In the genomic region with DNA sequence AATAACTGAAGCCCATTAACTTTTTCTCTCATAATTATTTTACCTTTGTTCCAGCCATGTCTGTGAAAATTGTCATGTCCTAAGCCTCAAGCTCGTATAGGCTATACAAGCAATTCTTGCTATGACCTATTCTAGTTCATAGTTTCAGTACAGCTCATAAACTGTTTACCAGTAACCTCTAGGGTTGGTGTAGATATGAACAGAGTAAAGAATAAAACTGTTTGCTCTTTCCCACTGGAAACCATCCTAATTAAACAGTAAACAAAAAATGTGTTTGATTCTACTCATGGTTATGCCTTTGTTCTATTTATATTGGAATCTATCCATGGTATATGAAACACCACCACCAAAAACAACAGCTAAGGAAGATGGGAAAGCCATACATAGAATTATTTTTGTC, we compare ENCODE assay signal across 14 cellular contexts.
"Had no signal": no experiment of that assay in that cellular context is flagged by ENCODE, and none has a peak within 500 bp of the region (broad histone marks: within the 10 kb centered on the region; RNA-seq: fewer than 3 reads in every experiment).

No MANE protein-coding gene starts in this region.

- H3K9me3 ChIP-seq: upper lobe of right lung had no signal

- H3K4me3 Mint-ChIP-seq: activated CD4-positive, alpha-beta T cell treated with anti-CD3 and anti-CD28 coated beads, Interleukin-2, amount 10 ng/mL, durations not matched to agents 7 days and 5 days; activated CD8-positive, alpha-beta T cell treated with anti-CD3 and anti-CD28 coated beads, Interleukin-2, amount 10 ng/mL, durations not matched to agents 7 days and 5 days; activated naive CD8-positive, alpha-beta T cell treated with anti-CD3 and anti-CD28 coated beads, Interleukin-2, amount 10 ng/mL, durations not matched to agents 7 days and 5 days; activated T-cell treated with anti-CD3 and anti-CD28 coated beads, Interleukin-2, amount 50 U/mL, for 24 hours had no signal

- H3K4me3 ChIP-seq: dorsolateral prefrontal cortex, upper lobe of right lung had no signal

- H3K27me3 Mint-ChIP-seq: activated CD4-positive, alpha-beta T cell treated with anti-CD3 and anti-CD28 coated beads, Interleukin-2, amount 10 ng/mL, durations not matched to agents 7 days and 5 days; activated naive CD8-positive, alpha-beta T cell treated with anti-CD3 and anti-CD28 coated beads, Interleukin-2, amount 10 ng/mL, durations not matched to agents 7 days and 5 days; activated T-cell treated with anti-CD3 and anti-CD28 coated beads, Interleukin-2, amount 50 U/mL, for 24 hours had no signal

- H3K27ac Mint-ChIP-seq: activated CD4-positive, alpha-beta T cell treated with anti-CD3 and anti-CD28 coated beads, Interleukin-2, amount 10 ng/mL, durations not matched to agents 7 days and 5 days; activated CD8-positive, alpha-beta T cell treated with anti-CD3 and anti-CD28 coated beads, Interleukin-2, amount 10 ng/mL, durations not matched to agents 7 days and 5 days; activated naive CD8-positive, alpha-beta T cell treated with anti-CD3 and anti-CD28 coated beads, Interleukin-2, amount 10 ng/mL, durations not matched to agents 7 days and 5 days; activated T-cell treated with anti-CD3 and anti-CD28 coated beads, Interleukin-2, amount 50 U/mL, for 24 hours; activated T-helper 2 cell treated with anti-CD3 and anti-CD28 coated beads, Interferon-gamma antibody, Interleukin-2, Interleukin-4, amounts not matched to agents 10 μg/mL and 5 μg/mL and 100 μg/mL, durations not matched to agents 14 hours and 24 hours and 36 hours had no signal

- DNase-seq: activated CD4-positive, alpha-beta T cell treated with anti-CD3 and anti-CD28 coated beads, Interleukin-2, amount 10 ng/mL, durations not matched to agents 7 days and 5 days; activated CD8-positive, alpha-beta T cell treated with anti-CD3 and anti-CD28 coated beads, Interleukin-2, amount 10 ng/mL, durations not matched to agents 7 days and 5 days; activated naive CD4-positive, alpha-beta T cell treated with Interleukin-2 at 50 U/mL for 16 hours; activated naive CD8-positive, alpha-beta T cell treated with anti-CD3 and anti-CD28 coated beads, Interleukin-2, amount 10 ng/mL, durations not matched to agents 7 days and 5 days; activated T-cell treated with anti-CD3 and anti-CD28 coated beads, Interleukin-2, amount 50 U/mL, for 24 hours; amygdala; caudate nucleus; dorsolateral prefrontal cortex; hypothalamus; occipital lobe; retina; stimulated activated naive CD4-positive, alpha-beta T cell; upper lobe of right lung had no signal

- ATAC-seq: activated CD8-positive, alpha-beta T cell treated with anti-CD3 and anti-CD28 coated beads, Interleukin-2, amount 10 ng/mL, durations not matched to agents 7 days and 5 days; upper lobe of right lung had no signal

- H3K36me3 ChIP-seq: upper lobe of right lung had no signal

- H3K4me1 Mint-ChIP-seq: activated CD4-positive, alpha-beta T cell treated with anti-CD3 and anti-CD28 coated beads, Interleukin-2, amount 10 ng/mL, durations not matched to agents 7 days and 5 days; activated naive CD8-positive, alpha-beta T cell treated with anti-CD3 and anti-CD28 coated beads, Interleukin-2, amount 10 ng/mL, durations not matched to agents 7 days and 5 days had no signal

- H3K27me3 ChIP-seq: dorsolateral prefrontal cortex, upper lobe of right lung had no signal

- H3K36me3 Mint-ChIP-seq: activated naive CD8-positive, alpha-beta T cell treated with anti-CD3 and anti-CD28 coated beads, Interleukin-2, amount 10 ng/mL, durations not matched to agents 7 days and 5 days had no signal

- H3K27ac ChIP-seq: dorsolateral prefrontal cortex, upper lobe of right lung had no signal

- H3K4me1 ChIP-seq: upper lobe of right lung had no signal
